In the genomic region with DNA sequence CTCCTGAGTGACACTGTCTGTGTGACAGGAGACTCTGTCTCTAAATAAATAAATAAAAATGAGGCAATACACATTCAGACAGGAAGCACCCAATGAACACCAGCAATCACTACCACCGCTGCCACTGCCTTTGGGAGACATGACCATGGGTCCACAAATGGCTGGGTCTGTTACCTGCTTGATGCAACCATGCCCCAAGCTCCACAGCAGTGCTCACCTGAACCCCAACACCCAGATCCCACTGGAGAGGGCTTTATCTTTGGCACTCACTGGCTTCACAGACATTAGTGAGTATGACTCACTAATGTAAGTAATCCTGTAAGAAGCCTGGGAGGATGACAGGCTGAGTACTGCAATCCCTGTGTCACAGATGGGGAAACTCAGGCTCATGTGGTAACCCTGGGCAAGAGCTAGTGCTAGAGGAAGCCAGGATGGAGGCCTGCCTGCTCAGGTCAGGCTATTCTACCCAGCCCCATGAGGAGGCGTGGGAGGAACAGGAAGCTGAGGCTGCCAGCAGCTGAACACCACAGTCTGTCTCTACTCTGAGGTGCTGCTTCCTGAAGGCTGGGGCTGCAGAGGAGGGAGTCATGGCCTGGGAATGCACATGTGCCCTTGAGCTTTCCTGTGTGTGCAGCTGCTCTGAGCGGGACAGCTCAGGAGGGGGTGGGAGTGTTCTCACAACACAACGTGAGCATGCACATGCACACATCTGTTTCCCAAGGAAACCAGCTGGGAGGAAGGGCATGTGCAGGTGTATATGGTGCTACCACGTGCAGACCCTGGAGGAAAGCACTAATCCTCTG, we compare ENCODE assay signal across 1 cellular context.
TF ChIP-seq lines count a peak whose summit lies in the region.

No MANE protein-coding gene starts in this region.

TF ChIP-seq in WTC11, 78 proteins besides CTCF, POLR2A, EP300 and RAD21 (continued from another document):
- TF ChIP-seq, protein P1, sequence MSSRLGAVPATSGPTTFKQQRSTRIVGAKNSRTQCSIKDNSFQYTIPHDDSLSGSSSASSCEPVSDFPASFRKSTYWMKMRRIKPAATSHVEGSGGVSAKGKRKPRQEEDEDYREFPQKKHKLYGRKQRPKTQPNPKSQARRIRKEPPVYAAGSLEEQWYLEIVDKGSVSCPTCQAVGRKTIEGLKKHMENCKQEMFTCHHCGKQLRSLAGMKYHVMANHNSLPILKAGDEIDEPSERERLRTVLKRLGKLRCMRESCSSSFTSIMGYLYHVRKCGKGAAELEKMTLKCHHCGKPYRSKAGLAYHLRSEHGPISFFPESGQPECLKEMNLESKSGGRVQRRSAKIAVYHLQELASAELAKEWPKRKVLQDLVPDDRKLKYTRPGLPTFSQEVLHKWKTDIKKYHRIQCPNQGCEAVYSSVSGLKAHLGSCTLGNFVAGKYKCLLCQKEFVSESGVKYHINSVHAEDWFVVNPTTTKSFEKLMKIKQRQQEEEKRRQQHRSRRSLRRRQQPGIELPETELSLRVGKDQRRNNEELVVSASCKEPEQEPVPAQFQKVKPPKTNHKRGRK (CRISPR knock-in tag; IDR thresholded peaks at IDR 0.05; ENCODE audit: borderline replicate concordance): no peak
- TF ChIP-seq CBFB (CRISPR knock-in tag; IDR thresholded peaks at IDR 0.05; ENCODE audit: low read depth) (no peak), SP1 (CRISPR knock-in tag; conservative IDR thresholded peaks at IDR 0.05) (no peak), FOXK1 (CRISPR knock-in tag; IDR thresholded peaks at IDR 0.05) (no peak), IRF2 (CRISPR knock-in tag; IDR thresholded peaks at IDR 0.05; ENCODE audit: borderline replicate concordance, low read depth) (no peak)
- TF ChIP-seq, protein P2, sequence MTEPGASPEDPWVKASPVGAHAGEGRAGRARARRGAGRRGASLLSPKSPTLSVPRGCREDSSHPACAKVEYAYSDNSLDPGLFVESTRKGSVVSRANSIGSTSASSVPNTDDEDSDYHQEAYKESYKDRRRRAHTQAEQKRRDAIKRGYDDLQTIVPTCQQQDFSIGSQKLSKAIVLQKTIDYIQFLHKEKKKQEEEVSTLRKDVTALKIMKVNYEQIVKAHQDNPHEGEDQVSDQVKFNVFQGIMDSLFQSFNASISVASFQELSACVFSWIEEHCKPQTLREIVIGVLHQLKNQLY (CRISPR knock-in tag; IDR thresholded peaks at IDR 0.05): no peak
- TF ChIP-seq, protein P3, sequence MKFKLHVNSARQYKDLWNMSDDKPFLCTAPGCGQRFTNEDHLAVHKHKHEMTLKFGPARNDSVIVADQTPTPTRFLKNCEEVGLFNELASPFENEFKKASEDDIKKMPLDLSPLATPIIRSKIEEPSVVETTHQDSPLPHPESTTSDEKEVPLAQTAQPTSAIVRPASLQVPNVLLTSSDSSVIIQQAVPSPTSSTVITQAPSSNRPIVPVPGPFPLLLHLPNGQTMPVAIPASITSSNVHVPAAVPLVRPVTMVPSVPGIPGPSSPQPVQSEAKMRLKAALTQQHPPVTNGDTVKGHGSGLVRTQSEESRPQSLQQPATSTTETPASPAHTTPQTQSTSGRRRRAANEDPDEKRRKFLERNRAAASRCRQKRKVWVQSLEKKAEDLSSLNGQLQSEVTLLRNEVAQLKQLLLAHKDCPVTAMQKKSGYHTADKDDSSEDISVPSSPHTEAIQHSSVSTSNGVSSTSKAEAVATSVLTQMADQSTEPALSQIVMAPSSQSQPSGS (CRISPR knock-in tag; IDR thresholded peaks at IDR 0.05; ENCODE audit: borderline replicate concordance, low read depth): no peak
